Comparison of ENCODE assay signal across 10 cellular contexts in genomic region chr11:2779499-2779980, GRCh38.
DNase-seq lines count a peak whose midpoint lies in the region; ATAC-seq lines count a peak whose summit lies in the region.
"Had no signal": no experiment of that assay in that cellular context is flagged by ENCODE, and none has a peak within 500 bp of the region (broad histone marks: within the 10 kb centered on the region; RNA-seq: fewer than 3 reads in every experiment).

No MANE protein-coding gene starts in this region.

- ATAC-seq in stimulated activated naive B cell treated with anti-CD40 and anti-IgM and Interleukin-4, amounts not matched to agents 10 μg/mL and 1 μg/mL and 100 μg/mL, for 72 hours (replicated peaks), result no peak

- H3K36me3 Mint-ChIP-seq in activated CD4-positive, alpha-beta memory T cell treated with anti-CD3 and anti-CD28 coated beads for 36 hours, result no peaks in the 10 kb centered on the region
- H3K36me3 Mint-ChIP-seq in stimulated activated naive B cell treated with anti-CD40 and anti-IgM and Interleukin-4, amounts not matched to agents 10 μg/mL and 1 μg/mL and 100 μg/mL, for 72 hours, result peaks cover 4 to 18% of the 10 kb centered on the region in 2 donors

- CTCF ChIA-PET in activated CD4-positive, alpha-beta memory T cell treated with anti-CD3 and anti-CD28 coated beads for 36 hours (lab: Charles Lee), result no interaction called here

- H3K27me3 Mint-ChIP-seq in activated CD4-positive, alpha-beta memory T cell treated with anti-CD3 and anti-CD28 coated beads for 36 hours, result no peaks in the 10 kb centered on the region
- peaks cover 0 to 22% of the 10 kb centered on the region in 2 donors for H3K27me3 Mint-ChIP-seq in stimulated activated naive B cell treated with anti-CD40 and anti-IgM and Interleukin-4, amounts not matched to agents 10 μg/mL and 1 μg/mL and 100 μg/mL, for 72 hours

- no peaks in the 10 kb centered on the region for H3K9me3 Mint-ChIP-seq in activated CD4-positive, alpha-beta memory T cell treated with anti-CD3 and anti-CD28 coated beads for 36 hours
- peaks cover 4% of the 10 kb centered on the region in 2 donors for H3K9me3 Mint-ChIP-seq in stimulated activated naive B cell treated with anti-CD40 and anti-IgM and Interleukin-4, amounts not matched to agents 10 μg/mL and 1 μg/mL and 100 μg/mL, for 72 hours

- H3K4me3 Mint-ChIP-seq in activated CD4-positive, alpha-beta memory T cell treated with anti-CD3 and anti-CD28 coated beads for 36 hours, result no peak overlapping the region
- H3K4me3 Mint-ChIP-seq in stimulated activated naive B cell treated with anti-CD40 and anti-IgM and Interleukin-4, amounts not matched to agents 10 μg/mL and 1 μg/mL and 100 μg/mL, for 72 hours, result no peak overlapping the region
- H3K4me3 Mint-ChIP-seq: nephron progenitor cell had no signal

- intact Hi-C loops in activated CD4-positive, alpha-beta memory T cell treated with anti-CD3 and anti-CD28 coated beads for 36 hours (cut with micrococcal nuclease), result no loop called here

- POLR2A ChIA-PET in activated CD4-positive, alpha-beta memory T cell treated with anti-CD3 and anti-CD28 coated beads for 36 hours (lab: Charles Lee), result no interaction called here

- peaks cover 3% of the 10 kb centered on the region for H3K4me1 Mint-ChIP-seq in activated CD4-positive, alpha-beta memory T cell treated with anti-CD3 and anti-CD28 coated beads for 36 hours (ENCODE audit: low read depth)
- H3K4me1 Mint-ChIP-seq in stimulated activated naive B cell treated with anti-CD40 and anti-IgM and Interleukin-4, amounts not matched to agents 10 μg/mL and 1 μg/mL and 100 μg/mL, for 72 hours, result peaks cover 14 to 28% of the 10 kb centered on the region in 2 donors

- peak; percentile 4 for DNase-seq in activated CD4-positive, alpha-beta T cell treated with anti-CD3 and anti-CD28 coated beads for 1 hour
- DNase-seq in activated CD4-positive, alpha-beta T cell treated with anti-CD3 and anti-CD28 coated beads, Interleukin-2, amount 50 U/mL, for 4 hours, result no peak
- peak; percentile 3 for DNase-seq in activated CD4-positive, alpha-beta memory T cell treated with anti-CD3 and anti-CD28 coated beads for 36 hours
- DNase-seq in left kidney (ENCODE audit: low read depth, low spot score), result peak; percentile 36
- peak; percentile 0 for DNase-seq in stimulated activated naive B cell treated with anti-CD40 and anti-IgM and Interleukin-4, amounts not matched to agents 10 μg/mL and 1 μg/mL and 100 μg/mL, for 72 hours
- DNase-seq in NOMO-1 treated with DMSO at 0.1 percent for 48 hours (lab: John Stamatoyannopoulos, UW; ENCODE audit: unreplicated experiment), result no peak
- DNase-seq in NCI-H345 (lab: John Stamatoyannopoulos, UW), result no peak
- no peak for DNase-seq in 8988T
- DNase-seq: NCI-H1436, nephron progenitor cell had no signal

- H3K27ac Mint-ChIP-seq in activated CD4-positive, alpha-beta memory T cell treated with anti-CD3 and anti-CD28 coated beads for 36 hours, result no peak overlapping the region
- no peak overlapping the region for H3K27ac Mint-ChIP-seq in stimulated activated naive B cell treated with anti-CD40 and anti-IgM and Interleukin-4, amounts not matched to agents 10 μg/mL and 1 μg/mL and 100 μg/mL, for 72 hours
- H3K27ac Mint-ChIP-seq: nephron progenitor cell had no signal

Comparison
In these comparisons a context has a peak if more than half of its experiments do, and no peak if none do; other contexts are left out.
1. DNase-seq: peak in activated CD4-positive, alpha-beta T cell treated with anti-CD3 and anti-CD28 coated beads for 1 hour (single experiment), activated CD4-positive, alpha-beta memory T cell treated with anti-CD3 and anti-CD28 coated beads for 36 hours (single experiment), left kidney (single experiment) and stimulated activated naive B cell treated with anti-CD40 and anti-IgM and Interleukin-4, amounts not matched to agents 10 μg/mL and 1 μg/mL and 100 μg/mL, for 72 hours (single experiment); none in activated CD4-positive, alpha-beta T cell treated with anti-CD3 and anti-CD28 coated beads, Interleukin-2, amount 50 U/mL, for 4 hours (0 of 2), NOMO-1 treated with DMSO at 0.1 percent for 48 hours (single experiment), NCI-H345 (single experiment) and 8988T (single experiment).